9 cellular contexts compared by ENCODE assay signal in the genomic region with DNA sequence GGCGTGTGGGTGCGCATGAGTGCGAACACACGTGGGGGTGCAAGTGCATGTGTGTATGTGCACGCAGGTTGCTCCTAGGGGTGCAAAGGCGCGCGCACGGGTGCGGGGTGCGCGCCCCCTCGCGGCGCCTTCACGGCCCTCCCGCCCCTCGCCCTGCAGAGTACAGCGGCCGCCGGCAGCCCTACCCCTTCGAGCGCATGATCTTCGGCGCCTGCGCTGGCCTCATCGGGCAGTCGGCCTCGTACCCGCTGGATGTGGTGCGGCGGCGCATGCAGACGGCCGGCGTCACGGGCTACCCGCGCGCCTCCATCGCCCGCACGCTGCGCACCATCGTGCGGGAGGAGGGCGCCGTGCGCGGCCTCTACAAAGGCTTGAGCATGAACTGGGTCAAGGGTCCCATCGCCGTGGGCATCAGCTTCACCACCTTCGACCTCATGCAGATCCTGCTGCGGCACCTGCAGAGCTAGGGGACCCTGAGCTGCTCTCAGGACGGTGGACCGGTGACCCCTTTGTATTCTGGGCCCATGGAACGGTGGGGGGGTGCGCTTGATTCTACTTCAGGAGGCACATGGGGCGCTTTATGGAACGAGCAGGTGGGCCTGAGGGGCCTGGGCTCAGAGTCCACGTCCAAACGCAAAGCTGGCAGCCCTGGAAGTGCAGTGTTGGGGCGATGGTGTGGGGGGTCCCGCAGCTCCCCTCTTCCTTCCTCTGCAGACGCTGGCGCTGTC. TPM values are rescaled to one million over a fixed set of nuclear protein-coding genes. Genes with fewer than 3 reads are reported as not detected.
A peak's percentile ranks its signal among the peaks of the same experiment; 100 is the strongest.
DNase-seq lines count a peak whose midpoint lies in the region; ATAC-seq, FAIRE-seq and TF ChIP-seq lines count a peak whose summit lies in the region.
"Had no signal": no experiment of that assay in that cellular context is flagged by ENCODE, and none has a peak within 500 bp of the region (broad histone marks: within the 10 kb centered on the region; RNA-seq: fewer than 3 reads in every experiment).

No MANE protein-coding gene starts in this region.

- no peaks in the 10 kb centered on the region for H3K9me3 ChIP-seq in AG04450 (ENCODE audit: control insufficient read depth, insufficient read depth, low read length)
- H3K9me3 ChIP-seq: adrenal gland had no signal

- no peaks in the 10 kb centered on the region for H3K36me3 ChIP-seq in GM23338 (ENCODE audit: insufficient read depth)
- H3K36me3 ChIP-seq: adrenal gland had no signal

- H3K79me2 ChIP-seq in GM23338 (replicated peaks; ENCODE audit: insufficient read depth) = no peaks in the 10 kb centered on the region

- peaks cover 40% of the 10 kb centered on the region for H3K27me3 Mint-ChIP-seq in GM23338 (ENCODE audit: insufficient read depth, low read depth, poor library complexity)

- no peak for TF ChIP-seq POLR2A in GM12892 (IDR thresholded peaks at IDR 0.05; ENCODE audit: low read depth, low read length)

- peak overlapping the region; percentile 92 for H3K4me2 ChIP-seq in GM23338

- no peak for DNase-seq in AG04450 (ENCODE audit: low read depth, low spot score)
- peak; percentile 87 for DNase-seq in GM23338 (ENCODE audit: low spot score)
- peak; percentile 49 for DNase-seq in cerebellum (ENCODE audit: low spot score)
- peak; percentile 25 to 47 for DNase-seq in lung microvascular endothelial cell (ENCODE audit: low read depth in 2 of 2)
- no peak for DNase-seq in NCI-H2227 (lab: John Stamatoyannopoulos, UW; ENCODE audit: unreplicated experiment)
- no peak for DNase-seq in Ammon's horn (ENCODE audit: low spot score)
- DNase-seq in GM12892 (ENCODE audit: insufficient read length) = no peak

- no peak overlapping the region for H3K27ac ChIP-seq in AG04450 (ENCODE audit: low read depth, low read length)
- H3K27ac ChIP-seq in GM23338 (ENCODE audit: low read depth) = no peak overlapping the region
- H3K27ac ChIP-seq: adrenal gland had no signal

- no peak overlapping the region for H3K27ac Mint-ChIP-seq in GM23338

- no peaks in the 10 kb centered on the region for H3K27me3 ChIP-seq in AG04450 (ENCODE audit: control insufficient read depth, insufficient read depth, low read length)
- H3K27me3 ChIP-seq in GM23338 (ENCODE audit: insufficient read depth) = peaks cover 6% of the 10 kb centered on the region; the same call in 1 of the 2 replicates
- H3K27me3 ChIP-seq: adrenal gland had no signal

- H2AFZ ChIP-seq in GM23338 = peak overlapping the region; percentile 96

- TF ChIP-seq CTCF in AG04450 (IDR thresholded peaks at IDR 0.05; ENCODE audit: low read depth, low read length) (peak; percentile 38), GM23338 (conservative IDR thresholded peaks at IDR 0.05; ENCODE audit: low read depth in 2 of 2) (peak; percentile 50 to 78)

- ATAC-seq in GM23338 (peak; percentile 75), GM19452 (IDR thresholded peaks at IDR 0.05; ENCODE audit: unreplicated experiment) (no peak)

- H3K4me1 ChIP-seq in GM23338 (ENCODE audit: insufficient read depth) = peaks cover 26% of the 10 kb centered on the region

- H3K4me3 Mint-ChIP-seq in GM23338 = peak overlapping the region; percentile 60

- H3K4me1 Mint-ChIP-seq in GM23338 = peaks cover 35% of the 10 kb centered on the region

- no peaks in the 10 kb centered on the region for H4K20me1 ChIP-seq in GM23338 (replicated peaks; ENCODE audit: insufficient read depth)

- CTCF ChIA-PET in AG04450 (lab: Charles Lee) = no interaction called here

- H3K9me2 ChIP-seq in GM23338 (ENCODE audit: insufficient read depth) = no peaks in the 10 kb centered on the region

- H3K4me3 ChIP-seq in AG04450 (ENCODE audit: low read depth, low read length) (no peak overlapping the region), GM23338 (peak overlapping the region; percentile 65)
- H3K4me3 ChIP-seq: adrenal gland had no signal

- H3F3A ChIP-seq in GM23338 (replicated peaks; ENCODE audit: low read depth) = peaks cover 18% of the 10 kb centered on the region; the same call in 1 of the 2 replicates

- no peak for FAIRE-seq in GM12892 (lab: Jason Lieb, UNC)

- no peaks in the 10 kb centered on the region for H3K9me3 Mint-ChIP-seq in GM23338

- POLR2A ChIA-PET in AG04450 (lab: Yijun Ruan, JAX) = no interaction called here

- H3K36me3 Mint-ChIP-seq in GM23338 (ENCODE audit: low read depth) = peaks cover 4% of the 10 kb centered on the region; the same call in 2 of the 3 replicates

TF ChIP-seq in GM23338, 12 proteins besides CTCF, POLR2A, EP300 and RAD21:
- no peak for TF ChIP-seq CREB1 (CRISPR knock-in tag; IDR thresholded peaks at IDR 0.05; ENCODE audit: low read depth)
- no peak for TF ChIP-seq EZH2 (IDR thresholded peaks at IDR 0.05; ENCODE audit: low read depth, unreplicated experiment)
- peak; percentile 71 for TF ChIP-seq POLR2AphosphoS5 (IDR thresholded peaks at IDR 0.05; ENCODE audit: low read depth)

RNA-seq across cellular contexts. Expression of gene TMEM161A, which starts 27.7 kb away (rescaled TPM):
- 16.0 and 21.7 TPM in 2 replicates for polyA plus RNA-seq in AG04450 (2011; rRNA removed)
- 23.4 and 31.0 TPM in 2 replicates for polyA minus RNA-seq in AG04450 (2011; rRNA and poly(A)+ RNA removed)
- total RNA-seq in GM23338 (2014; rRNA removed; shearing (Covaris generic)) = 59.3 and 59.5 TPM in 2 replicates
- 38.0 and 38.9 TPM in 2 replicates for polyA plus RNA-seq in GM23338 (2016; fragmentation: Nextera tagmentation; extraction: Ambion mirVana)
- 10.6 TPM for total RNA-seq in cerebellum
- total RNA-seq in lung microvascular endothelial cell = 11.3 and 14.7 TPM in 2 replicates
- polyA plus RNA-seq in GM12892 (2012; ENCODE audit: missing spikeins) = 8.4 TPM

RNA-seq across cellular contexts. Expression of gene SLC25A42, which starts 46.8 kb away (rescaled TPM):
- polyA plus RNA-seq in AG04450 (2011; rRNA removed) = 3.7 and 4.8 TPM in 2 replicates
- polyA minus RNA-seq in AG04450 (2011; rRNA and poly(A)+ RNA removed) = 4.8 and 8.8 TPM in 2 replicates
- 5.7 and 7.3 TPM in 2 replicates for total RNA-seq in GM23338 (2014; rRNA removed; shearing (Covaris generic))
- 7.3 and 7.6 TPM in 2 replicates for polyA plus RNA-seq in GM23338 (2016; fragmentation: Nextera tagmentation; extraction: Ambion mirVana)
- 11.1 TPM for total RNA-seq in cerebellum
- 2.8 and 3.0 TPM in 2 replicates for total RNA-seq in lung microvascular endothelial cell
- polyA plus RNA-seq in GM12892 (2012; ENCODE audit: missing spikeins) = 8.7 TPM

RNA-seq across cellular contexts. Expression of gene MEF2B, which starts 59.5 kb away (rescaled TPM):
- polyA plus RNA-seq in AG04450 (2011; rRNA removed) (0.38 and 0.74 TPM in 2 replicates), GM23338 (2016; fragmentation: Nextera tagmentation; extraction: Ambion mirVana) (7.4 and 8.1 TPM in 2 replicates)
- 0.56 TPM in 1 of 2 replicates, not detected in the other for polyA minus RNA-seq in AG04450 (2011; rRNA and poly(A)+ RNA removed)
- 3.0 and 8.3 TPM in 2 replicates for total RNA-seq in GM23338 (2014; rRNA removed; shearing (Covaris generic))
- total RNA-seq in cerebellum (0.27 TPM), lung microvascular endothelial cell (under 0.01 and 0.20 TPM in 2 replicates)
- 2.2 TPM for polyA plus RNA-seq in GM12892 (2012; ENCODE audit: missing spikeins)

Comparison
In these comparisons a context has a peak if more than half of its experiments do, and no peak if none do; other contexts are left out.
1. DNase-seq: peak in GM23338 (single experiment), cerebellum (single experiment) and lung microvascular endothelial cell (2 of 2); none in AG04450 (single experiment), NCI-H2227 (single experiment), Ammon's horn (single experiment) and GM12892 (single experiment).